Comparison of ENCODE assay signal across 1 cellular context in genomic region chr1:210882414-210883221, GRCh38.
TF ChIP-seq lines count a peak whose summit lies in the region.

No MANE protein-coding gene starts in this region.

TF ChIP-seq in HEK293, 187 proteins besides CTCF, POLR2A, EP300 and RAD21 (continued from another document):
- TF ChIP-seq PRDM10 (tag by site-specific recombination; IDR thresholded peaks at IDR 0.05), result no peak
- peak; percentile 52; the same call in 1 of the 2 replicates for TF ChIP-seq ZNF398 (tag by site-specific recombination; IDR thresholded peaks at IDR 0.05)
- TF ChIP-seq ZNF366 (tag by site-specific recombination; conservative IDR thresholded peaks at IDR 0.05), result 0 out of 2 replicates have a peak, but pooled peaks have one; percentile 23
- no peak for TF ChIP-seq GLIS1 (tag by site-specific recombination; IDR thresholded peaks at IDR 0.05)
- TF ChIP-seq SP3 (tag by site-specific recombination; IDR thresholded peaks at IDR 0.05), result 0 out of 2 replicates have a peak, but pooled peaks have one; percentile 18
- TF ChIP-seq ZNF473 (tag by site-specific recombination; IDR thresholded peaks at IDR 0.05), result no peak
- no peak for TF ChIP-seq ZNF792 (tag by site-specific recombination; IDR thresholded peaks at IDR 0.05)
- no peak for TF ChIP-seq ZBTB10 (tag by site-specific recombination; IDR thresholded peaks at IDR 0.05)
- no peak for TF ChIP-seq ZNF426 (tag by site-specific recombination; IDR thresholded peaks at IDR 0.05)
- TF ChIP-seq PATZ1 (tag by site-specific recombination; IDR thresholded peaks at IDR 0.05), result no peak
- no peak for TF ChIP-seq ZNF561 (tag by site-specific recombination; IDR thresholded peaks at IDR 0.05; ENCODE audit: borderline replicate concordance)
- TF ChIP-seq BCL11A (tag by site-specific recombination; IDR thresholded peaks at IDR 0.05; ENCODE audit: low read depth), result no peak
- TF ChIP-seq ZBTB44 (tag by site-specific recombination; IDR thresholded peaks at IDR 0.05), result no peak
- no peak for TF ChIP-seq ZNF202 (tag by site-specific recombination; IDR thresholded peaks at IDR 0.05; ENCODE audit: borderline replicate concordance)
- no peak for TF ChIP-seq ZNF521 (tag by site-specific recombination; IDR thresholded peaks at IDR 0.05)
- TF ChIP-seq ZBTB48 (tag by site-specific recombination; IDR thresholded peaks at IDR 0.05), result no peak
- no peak for TF ChIP-seq ZNF239 (tag by site-specific recombination; IDR thresholded peaks at IDR 0.05)
- no peak for TF ChIP-seq ZNF169 (tag by site-specific recombination; IDR thresholded peaks at IDR 0.05)
- no peak for TF ChIP-seq ZNF311 (tag by site-specific recombination; IDR thresholded peaks at IDR 0.05; ENCODE audit: borderline replicate concordance)
- no peak for TF ChIP-seq ZIC2 (tag by site-specific recombination; IDR thresholded peaks at IDR 0.05)
- peak; percentile 42; the same call in 1 of the 2 replicates for TF ChIP-seq OSR2 (tag by site-specific recombination; IDR thresholded peaks at IDR 0.05)
- 0 out of 2 replicates have a peak, but pooled peaks have one; percentile 29 for TF ChIP-seq ZNF184 (tag by site-specific recombination; IDR thresholded peaks at IDR 0.05)
- peak; percentile 91 for TF ChIP-seq HIC1 (tag by site-specific recombination; IDR thresholded peaks at IDR 0.05)
- TF ChIP-seq ZNF707 (tag by site-specific recombination; IDR thresholded peaks at IDR 0.05), result no peak
- TF ChIP-seq ZNF223 (tag by site-specific recombination; IDR thresholded peaks at IDR 0.05), result no peak
- no peak for TF ChIP-seq ZFHX2 (tag by site-specific recombination; conservative IDR thresholded peaks at IDR 0.05)
- TF ChIP-seq ZBTB21 (tag by site-specific recombination; IDR thresholded peaks at IDR 0.05), result peak; percentile 54
- TF ChIP-seq ZSCAN16 (tag by site-specific recombination; IDR thresholded peaks at IDR 0.05), result no peak
- TF ChIP-seq ZFP37 (tag by site-specific recombination; IDR thresholded peaks at IDR 0.05), result 0 out of 2 replicates have a peak, but pooled peaks have one; percentile 34
- no peak for TF ChIP-seq KLF17 (tag by site-specific recombination; IDR thresholded peaks at IDR 0.05)
- TF ChIP-seq ZNF211 (tag by site-specific recombination; IDR thresholded peaks at IDR 0.05; ENCODE audit: low read depth), result no peak
